ENCODE assay signal across 11 cellular contexts in the genomic region with DNA sequence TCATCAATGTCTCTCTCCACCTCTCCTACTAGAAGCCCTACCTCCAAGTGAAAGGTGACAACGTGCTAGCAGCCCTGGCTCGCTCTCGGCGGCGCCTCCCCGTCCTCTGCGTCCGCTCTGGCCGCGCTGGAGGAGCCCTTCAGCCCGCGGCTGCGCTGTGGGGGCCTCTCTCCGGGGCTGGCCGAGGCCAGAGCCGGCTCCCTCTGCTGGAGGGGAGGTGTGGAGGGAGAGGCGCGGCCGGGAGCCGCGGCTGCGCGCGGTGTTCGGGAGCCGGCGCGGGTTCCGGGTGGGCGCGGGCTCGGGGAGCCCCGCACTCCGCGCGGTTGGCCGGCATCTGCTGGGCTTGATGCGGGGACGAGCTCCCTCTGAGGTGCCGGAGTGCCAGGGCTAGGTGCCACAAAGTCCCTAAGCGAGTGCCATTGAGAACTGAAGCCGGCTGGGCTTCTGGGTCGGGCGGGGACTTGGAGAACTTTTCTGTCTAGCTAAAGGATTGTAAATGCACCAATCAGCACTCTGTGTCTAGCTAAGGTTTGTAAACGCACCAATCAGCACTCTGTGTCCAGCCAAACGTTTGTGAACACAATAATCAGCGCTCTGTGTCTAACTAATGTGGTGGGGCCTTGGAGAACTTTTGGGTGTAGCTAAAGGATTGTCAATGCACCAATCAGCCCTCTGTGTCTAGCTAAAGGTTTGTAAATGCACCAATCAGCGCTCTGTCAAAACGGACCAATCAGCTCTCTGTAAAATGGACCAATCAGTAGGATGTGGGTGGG.
A peak's percentile ranks its signal among the peaks of the same experiment; 100 is the strongest.
DNase-seq lines count a peak whose midpoint lies in the region; ATAC-seq and TF ChIP-seq lines count a peak whose summit lies in the region.
"Had no signal": no experiment of that assay in that cellular context is flagged by ENCODE, and none has a peak within 500 bp of the region (broad histone marks: within the 10 kb centered on the region; RNA-seq: fewer than 3 reads in every experiment).

No MANE protein-coding gene starts in this region.

- no peak overlapping the region for H2BK5ac ChIP-seq in H9 (ENCODE audit: insufficient read length, low read length)

- no peak for DNase-seq in CD14-positive monocyte (ENCODE audit: low spot score)
- peak; percentile 59 for DNase-seq in H9
- peak; percentile 5 for DNase-seq in amniotic epithelial cell (ENCODE audit: low read depth)
- peak; percentile 49 for DNase-seq in left lobe of liver (ENCODE audit: low spot score)
- DNase-seq in HuH-7.5 (ENCODE audit: low spot score), result no peak
- no peak for DNase-seq in superior temporal gyrus (ENCODE audit: extremely low spot score)
- no peak for DNase-seq in DMS53 treated with DMSO at 0.1 percent for 48 hours (lab: John Stamatoyannopoulos, UW; ENCODE audit: unreplicated experiment)
- DNase-seq in NCI-H82 treated with DMSO at 0.1 percent for 48 hours (lab: John Stamatoyannopoulos, UW; ENCODE audit: unreplicated experiment), result no peak
- DNase-seq: amniotic stem cell, NCI-H2171, SIG-M5 had no signal

- no peak overlapping the region for H2AFZ ChIP-seq in H9 (ENCODE audit: low read length)

- H3K4me3 Mint-ChIP-seq in CD14-positive monocyte (peak overlapping the region; percentile 64 to 86), H9 (no peak overlapping the region)

- no peaks in the 10 kb centered on the region for H3K79me2 ChIP-seq in H9 (ENCODE audit: insufficient read depth, low read length)

- ATAC-seq in left lobe of liver, result peak; percentile 90

- H3K4ac ChIP-seq in H9 (ENCODE audit: low read depth, low read length), result no peak overlapping the region

- no peak overlapping the region for H3K18ac ChIP-seq in H9 (ENCODE audit: insufficient read length, low read depth, low read length)

- no peak overlapping the region for H2BK20ac ChIP-seq in H9 (ENCODE audit: low read depth, low read length, poor library complexity, severe bottlenecking)

- H3K27ac ChIP-seq in H9 (ENCODE audit: insufficient read length, low read depth, low read length), result no peak overlapping the region

- H4K91ac ChIP-seq in H9 (ENCODE audit: insufficient read length, low read depth, low read length), result no peak overlapping the region

- H3K9me3 ChIP-seq in H9 (ENCODE audit: control insufficient read depth, low read depth, low read length), result no peaks in the 10 kb centered on the region

- H3K27ac Mint-ChIP-seq in CD14-positive monocyte (no peak overlapping the region), H9 (no peak overlapping the region)

- intact Hi-C loops in CD14-positive monocyte (cut with micrococcal nuclease), result no loop called here

- no peaks in the 10 kb centered on the region for H3K23me2 ChIP-seq in H9 (ENCODE audit: insufficient read length, low read depth, low read length, poor library complexity, severe bottlenecking)

- no peak overlapping the region for H3K56ac ChIP-seq in H9 (ENCODE audit: insufficient read length, low read depth, low read length)

- WGBS in H9 (ENCODE audit: extremely low coverage, insufficient read length, low lambda C conversion rate), result no CpG with 5 or more reads among the region's 49 CpGs

- H3K9me3 Mint-ChIP-seq in CD14-positive monocyte (peaks cover 4 to 14% (median 11%) of the 10 kb centered on the region in 7 donors), H9 (peaks cover 8 to 10% of the 10 kb centered on the region in 2 experiments; a peak in 4 of 5 replicates)

- H4K8ac ChIP-seq in H9 (replicated peaks; ENCODE audit: insufficient read length, low read depth, low read length), result no peak overlapping the region

- no peak overlapping the region for H2BK12ac ChIP-seq in H9 (ENCODE audit: insufficient read length, low read depth, low read length)

- no peak overlapping the region for H3K23ac ChIP-seq in H9 (ENCODE audit: insufficient read length, low read depth, low read length)

- H3K36me3 Mint-ChIP-seq in CD14-positive monocyte (no peaks in the 10 kb centered on the region), H9 (ENCODE audit: insufficient read depth in 1 of 3, low read depth in 3 of 3) (peaks cover 0 to 6% (median 2%) of the 10 kb centered on the region in 3 experiments; a peak in 3 of 7 replicates)

- no peak overlapping the region for H4K5ac ChIP-seq in H9 (ENCODE audit: insufficient read length, low read depth, low read length)

- no peak overlapping the region for H2BK120ac ChIP-seq in H9 (ENCODE audit: low read depth, low read length, poor library complexity, severe bottlenecking)

- no peaks in the 10 kb centered on the region for H3K27me3 ChIP-seq in H9 (ENCODE audit: insufficient read depth, low read length)

- no peak overlapping the region for H2AK5ac ChIP-seq in H9 (ENCODE audit: insufficient read length, low read length)

- H3K27me3 Mint-ChIP-seq in CD14-positive monocyte (ENCODE audit: low read depth in 3 of 3) (peaks cover 2 to 9% (median 4%) of the 10 kb centered on the region in 3 donors), H9 (ENCODE audit: low read depth) (no peaks in the 10 kb centered on the region; the same call in 1 of the 2 replicates)

- no peak overlapping the region for H3K9ac ChIP-seq in H9 (ENCODE audit: extremely low read depth, insufficient read length, low read length)

- H3K4me1 Mint-ChIP-seq in CD14-positive monocyte (peaks cover 8% of the 10 kb centered on the region), H9 (no peaks in the 10 kb centered on the region)

- no peaks in the 10 kb centered on the region for H3K79me1 ChIP-seq in H9 (ENCODE audit: insufficient read depth, low read depth, low read length, poor library complexity, severe bottlenecking)

- no peaks in the 10 kb centered on the region for H3K4me1 ChIP-seq in H9 (ENCODE audit: insufficient read depth, low read length)

- no peaks in the 10 kb centered on the region for H4K20me1 ChIP-seq in H9 (ENCODE audit: control insufficient read depth, insufficient read depth, insufficient read length)

- TF ChIP-seq CTCF in CD14-positive monocyte (IDR thresholded peaks at IDR 0.05) (no peak), H9 (conservative IDR thresholded peaks at IDR 0.05) (peak; percentile 15; the same call in 1 of the 3 replicates)

- no peak overlapping the region for H2BK15ac ChIP-seq in H9 (ENCODE audit: low read depth, low read length)

- H3K14ac ChIP-seq in H9 (ENCODE audit: insufficient read depth, low read length), result no peak overlapping the region

- H3K4me2 ChIP-seq in H9 (ENCODE audit: insufficient read depth, insufficient read length, low read length), result no peak overlapping the region

- no peak overlapping the region for H3T11ph ChIP-seq in H9 (ENCODE audit: low read length)

Comparison
In these comparisons a context has a peak if more than half of its experiments do, and no peak if none do; other contexts are left out.
1. DNase-seq: peak in H9 (single experiment), amniotic epithelial cell (single experiment) and left lobe of liver (single experiment); none in CD14-positive monocyte (single experiment), HuH-7.5 (single experiment), superior temporal gyrus (single experiment), DMS53 treated with DMSO at 0.1 percent for 48 hours (single experiment) and NCI-H82 treated with DMSO at 0.1 percent for 48 hours (single experiment).
2. H3K4me3 Mint-ChIP-seq: peak in CD14-positive monocyte (2 of 2); none in H9 (0 of 2).